ENCODE assay signal across 14 cellular contexts in genomic region chr3:150388468-150389418, GRCh38.
"Had no signal": no experiment of that assay in that cellular context is flagged by ENCODE, and none has a peak within 500 bp of the region (broad histone marks: within the 10 kb centered on the region; RNA-seq: fewer than 3 reads in every experiment).

No MANE protein-coding gene starts in this region.

- H3K36me3 Mint-ChIP-seq: neural progenitor cell; stimulated activated effector memory CD8-positive, alpha-beta T cell treated with anti-CD3 and anti-CD28 coated beads, Interleukin-12 subunit alpha, Interleukin-12 subunit beta, amount 100 ng/mL, for 72 hours had no signal

- H3K4me3 Mint-ChIP-seq: activated T-helper 1 cell treated with anti-CD3 and anti-CD28 coated beads, Interleukin-12 subunit alpha, Interleukin-12 subunit beta, Interleukin-2, Interleukin-4 antibody, amounts not matched to agents 30 ng/mL and 10 ng/mL and 1 ng/mL, durations not matched to agents 14 hours and 24 hours and 36 hours; mesothelial cell of epicardium; neural progenitor cell; stimulated activated effector memory CD8-positive, alpha-beta T cell treated with anti-CD3 and anti-CD28 coated beads, Interleukin-12 subunit alpha, Interleukin-12 subunit beta, amount 100 ng/mL, for 72 hours had no signal

- H3K4me3 ChIP-seq: dorsolateral prefrontal cortex, neural progenitor cell, pancreas, thoracic aorta, upper lobe of right lung had no signal

- H3K27ac Mint-ChIP-seq: activated T-helper 1 cell treated with anti-CD3 and anti-CD28 coated beads, Interleukin-12 subunit alpha, Interleukin-12 subunit beta, Interleukin-2, Interleukin-4 antibody, amounts not matched to agents 30 ng/mL and 10 ng/mL and 1 ng/mL, durations not matched to agents 14 hours and 24 hours and 36 hours; neural progenitor cell; stimulated activated effector memory CD8-positive, alpha-beta T cell treated with anti-CD3 and anti-CD28 coated beads, Interleukin-12 subunit alpha, Interleukin-12 subunit beta, amount 100 ng/mL, for 72 hours had no signal

- DNase-seq: activated CD4-positive, CD25-positive, alpha-beta regulatory T cell treated with anti-CD3 and anti-CD28 coated beads, Interleukin-2, amount 50 U/mL, for 72 hours; activated naive CD4-positive, alpha-beta T cell; aorta; dorsolateral prefrontal cortex; kidney glomerular epithelial cell; pancreas; stimulated activated CD4-positive, alpha-beta T cell treated with anti-CD3 and anti-CD28 coated beads, Interleukin-12 subunit alpha, Interleukin-12 subunit beta, amount 100 ng/mL, for 4 hours; stimulated activated CD4-positive, alpha-beta T cell treated with anti-CD3 and anti-CD28 coated beads, Interleukin-2, amount 100 ng/mL, for 24 hours; upper lobe of right lung had no signal

- H3K9me3 Mint-ChIP-seq: activated T-helper 1 cell treated with anti-CD3 and anti-CD28 coated beads, Interleukin-12 subunit alpha, Interleukin-12 subunit beta, Interleukin-2, Interleukin-4 antibody, amounts not matched to agents 30 ng/mL and 10 ng/mL and 1 ng/mL, durations not matched to agents 14 hours and 24 hours and 36 hours; neural progenitor cell; stimulated activated effector memory CD8-positive, alpha-beta T cell treated with anti-CD3 and anti-CD28 coated beads, Interleukin-12 subunit alpha, Interleukin-12 subunit beta, amount 100 ng/mL, for 72 hours had no signal

- ATAC-seq: pancreas; stimulated activated effector memory CD8-positive, alpha-beta T cell treated with anti-CD3 and anti-CD28 coated beads, Interleukin-12 subunit alpha, Interleukin-12 subunit beta, amount 100 ng/mL, for 72 hours; upper lobe of right lung had no signal

- FAIRE-seq: pancreas had no signal
